28 cellular contexts compared by ENCODE assay signal in genomic region chrY:17368413-17368812, GRCh38.
"Had no signal": no experiment of that assay in that cellular context is flagged by ENCODE, and none has a peak within 500 bp of the region (broad histone marks: within the 10 kb centered on the region; RNA-seq: fewer than 3 reads in every experiment).

No MANE protein-coding gene starts in this region.

- H3K9me3 ChIP-seq: ascending aorta had no signal

- H3K27me3 ChIP-seq: ascending aorta had no signal

- H3K36me3 ChIP-seq: ascending aorta, WERI-Rb-1 had no signal

- FAIRE-seq: TTC549 had no signal

- DNase-seq: activated CD4-positive, alpha-beta memory T cell treated with anti-CD3 and anti-CD28 coated beads for 36 hours; activated CD4-positive, alpha-beta T cell treated with anti-CD3 and anti-CD28 coated beads for 1 hour; activated CD4-positive, alpha-beta T cell treated with anti-CD3 and anti-CD28 coated beads for 36 hours; activated CD4-positive, alpha-beta T cell treated with anti-CD3 and anti-CD28 coated beads for 48 hours; activated CD4-positive, alpha-beta T cell treated with anti-CD3 and anti-CD28 coated beads, Interleukin-2, amount 10 ng/mL, durations not matched to agents 7 days and 5 days; activated CD4-positive, CD25-positive, alpha-beta regulatory T cell; activated CD8-positive, alpha-beta memory T cell treated with anti-CD3 and anti-CD28 coated beads, Interleukin-2, amount 50 U/mL, for 4 hours; activated CD8-positive, alpha-beta T cell treated with anti-CD3 and anti-CD28 coated beads for 36 hours; activated effector memory CD4-positive, alpha-beta T cell treated with Interleukin-2 at 50 U/mL for 16 hours; activated gamma-delta T cell; activated naive CD4-positive, alpha-beta T cell treated with anti-CD3 and anti-CD28 coated beads, Interleukin-2, amount 10 ng/mL, durations not matched to agents 7 days and 5 days; activated naive CD4-positive, alpha-beta T cell treated with Interleukin-2 at 50 U/mL for 16 hours; activated naive CD8-positive, alpha-beta T cell treated with anti-CD3 and anti-CD28 coated beads, Interleukin-2, amount 10 ng/mL, durations not matched to agents 7 days and 5 days; activated naive CD8-positive, alpha-beta T cell treated with anti-CD3 and anti-CD28 coated beads, Interleukin-2, amount 50 U/mL, for 24 hours; activated T-cell treated with anti-CD3 and anti-CD28 coated beads for 4 hours; activated T-cell treated with anti-CD3 and anti-CD28 coated beads, Interleukin-2, amount 50 U/mL, for 1 hour; activated T-cell treated with anti-CD3 and anti-CD28 coated beads, Interleukin-2, amount 50 U/mL, for 4 hours; amygdala; anterior cingulate cortex; central memory CD4-positive, alpha-beta T cell; T-helper 1 cell; T-helper 2 cell; T-helper 9 cell; WERI-Rb-1 had no signal

- ATAC-seq: activated CD4-positive, alpha-beta T cell treated with anti-CD3 and anti-CD28 coated beads for 36 hours; activated CD4-positive, CD25-positive, alpha-beta regulatory T cell treated with anti-CD3 and anti-CD28 coated beads, Interleukin-2, amount 50 U/mL, for 24 hours; activated CD8-positive, alpha-beta T cell treated with anti-CD3 and anti-CD28 coated beads for 36 hours; activated naive CD8-positive, alpha-beta T cell treated with anti-CD3 and anti-CD28 coated beads, Interleukin-2, amount 50 U/mL, for 24 hours; activated T-cell treated with anti-CD3 and anti-CD28 coated beads, Interleukin-2, amount 50 U/mL, for 4 hours; WTC11 had no signal

- H3K4me3 ChIP-seq: ascending aorta had no signal

- H3K27ac ChIP-seq: ascending aorta, WERI-Rb-1 had no signal

- H3K4me1 ChIP-seq: ascending aorta had no signal
